Comparison of ENCODE assay signal across 22 cellular contexts in the genomic region with DNA sequence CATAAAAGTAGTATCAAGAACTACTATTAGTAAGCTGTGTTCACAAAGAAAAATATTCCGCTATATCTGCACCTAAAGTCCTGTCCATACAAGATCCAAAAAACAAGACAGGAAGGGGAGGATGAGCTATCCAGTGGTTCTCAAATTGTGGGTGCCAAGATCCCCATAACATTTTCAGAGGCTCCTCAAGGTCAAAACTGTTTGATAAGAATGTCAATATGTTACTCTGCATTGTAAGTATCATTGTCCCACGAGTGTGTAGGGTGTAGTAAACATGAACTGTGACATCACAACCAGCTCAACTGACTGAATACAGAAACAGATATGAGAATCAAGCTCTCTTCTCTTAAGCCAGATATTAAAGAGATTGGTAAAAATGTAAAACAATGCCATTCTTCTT.
DNase-seq lines count a peak whose midpoint lies in the region; ATAC-seq, FAIRE-seq and TF ChIP-seq lines count a peak whose summit lies in the region.
"Had no signal": no experiment of that assay in that cellular context is flagged by ENCODE, and none has a peak within 500 bp of the region (broad histone marks: within the 10 kb centered on the region; RNA-seq: fewer than 3 reads in every experiment).

No MANE protein-coding gene starts in this region.

- no peaks in the 10 kb centered on the region for H3K36me3 Mint-ChIP-seq in CD8-positive, alpha-beta memory T cell
- H3K36me3 Mint-ChIP-seq: CD14-positive monocyte; CD4-positive, alpha-beta memory T cell; CD4-positive, CD25-positive, alpha-beta regulatory T cell had no signal

- FAIRE-seq in HTR-8/SVneo (lab: Jason Lieb, UNC): peak; percentile 4
- FAIRE-seq: A204.1, D721Med, G401.6, GM12891, GM19239 had no signal

- TF ChIP-seq POLR2A in erythroblast (IDR thresholded peaks at IDR 0.05; ENCODE audit: low read length): no peak

- no peaks in the 10 kb centered on the region for H3K4me1 Mint-ChIP-seq in CD8-positive, alpha-beta memory T cell
- H3K4me1 Mint-ChIP-seq: CD4-positive, alpha-beta memory T cell had no signal

- H3K9me3 ChIP-seq in CD8-positive, alpha-beta memory T cell (ENCODE audit: low read length): no peaks in the 10 kb centered on the region
- H3K9me3 ChIP-seq: BE2C, Caco-2 had no signal

- H3K4me1 ChIP-seq in CD8-positive, alpha-beta memory T cell (ENCODE audit: insufficient read depth, low read length): no peaks in the 10 kb centered on the region
- H3K4me1 ChIP-seq: BE2C, Caco-2 had no signal

- no peaks in the 10 kb centered on the region for H3K36me3 ChIP-seq in CD8-positive, alpha-beta memory T cell (ENCODE audit: insufficient read depth, low read length)
- H3K36me3 ChIP-seq: BE2C, BLaER1 had no signal

- H3K9me3 Mint-ChIP-seq in CD8-positive, alpha-beta memory T cell: no peaks in the 10 kb centered on the region

- H3K4me3 ChIP-seq in CD8-positive, alpha-beta memory T cell (ENCODE audit: low read length): no peak overlapping the region
- H3K4me3 ChIP-seq: BLaER1 had no signal

- no peak for DNase-seq in CD8-positive, alpha-beta memory T cell
- DNase-seq in HTR-8/SVneo (ENCODE audit: insufficient read length, low spot score) (no peak), erythroblast (lab: John Stamatoyannopoulos, UW) (peak; percentile 33 to 43)
- DNase-seq: 8988T; ACHN; BE2C; C1 segment of cervical spinal cord; Caco-2; Calu3; CD4-positive, alpha-beta memory T cell; CD4-positive, CD25-positive, alpha-beta regulatory T cell; DMS79 treated with DMSO at 0.1 percent for 48 hours; GF-D8 had no signal

- no peak overlapping the region for H3K27ac Mint-ChIP-seq in CD8-positive, alpha-beta memory T cell
- H3K27ac Mint-ChIP-seq: CD4-positive, alpha-beta memory T cell; CD4-positive, CD25-positive, alpha-beta regulatory T cell had no signal

- peak overlapping the region; percentile 85 for H3K27ac ChIP-seq in CD8-positive, alpha-beta memory T cell (ENCODE audit: low read depth, low read length)
- H3K27ac ChIP-seq: BLaER1 had no signal

- POLR2A ChIA-PET in CD8-positive, alpha-beta memory T cell (lab: Charles Lee): no interaction called here

- H3K4me3 Mint-ChIP-seq in CD8-positive, alpha-beta memory T cell: no peak overlapping the region
- H3K4me3 Mint-ChIP-seq: CD14-positive monocyte; CD4-positive, alpha-beta memory T cell; CD4-positive, CD25-positive, alpha-beta regulatory T cell had no signal

- peaks cover 2 to 6% of the 10 kb centered on the region in 2 donors for H3K27me3 Mint-ChIP-seq in CD8-positive, alpha-beta memory T cell

- no peaks in the 10 kb centered on the region for H3K27me3 ChIP-seq in CD8-positive, alpha-beta memory T cell (ENCODE audit: insufficient read depth, low read length, poor library complexity, severe bottlenecking)
- H3K27me3 ChIP-seq: BE2C, BLaER1 had no signal

- ATAC-seq in GM19452 (IDR thresholded peaks at IDR 0.05; ENCODE audit: unreplicated experiment) (no peak), GM21447 (IDR thresholded peaks at IDR 0.05; ENCODE audit: unreplicated experiment) (no peak)

- CTCF ChIA-PET in CD8-positive, alpha-beta memory T cell (lab: Charles Lee): no interaction called here

Comparison
In these comparisons a context has a peak if more than half of its experiments do, and no peak if none do; other contexts are left out.
1. DNase-seq: peak in erythroblast (2 of 2); none in CD8-positive, alpha-beta memory T cell (0 of 5) and HTR-8/SVneo (single experiment).